In the genomic region with DNA sequence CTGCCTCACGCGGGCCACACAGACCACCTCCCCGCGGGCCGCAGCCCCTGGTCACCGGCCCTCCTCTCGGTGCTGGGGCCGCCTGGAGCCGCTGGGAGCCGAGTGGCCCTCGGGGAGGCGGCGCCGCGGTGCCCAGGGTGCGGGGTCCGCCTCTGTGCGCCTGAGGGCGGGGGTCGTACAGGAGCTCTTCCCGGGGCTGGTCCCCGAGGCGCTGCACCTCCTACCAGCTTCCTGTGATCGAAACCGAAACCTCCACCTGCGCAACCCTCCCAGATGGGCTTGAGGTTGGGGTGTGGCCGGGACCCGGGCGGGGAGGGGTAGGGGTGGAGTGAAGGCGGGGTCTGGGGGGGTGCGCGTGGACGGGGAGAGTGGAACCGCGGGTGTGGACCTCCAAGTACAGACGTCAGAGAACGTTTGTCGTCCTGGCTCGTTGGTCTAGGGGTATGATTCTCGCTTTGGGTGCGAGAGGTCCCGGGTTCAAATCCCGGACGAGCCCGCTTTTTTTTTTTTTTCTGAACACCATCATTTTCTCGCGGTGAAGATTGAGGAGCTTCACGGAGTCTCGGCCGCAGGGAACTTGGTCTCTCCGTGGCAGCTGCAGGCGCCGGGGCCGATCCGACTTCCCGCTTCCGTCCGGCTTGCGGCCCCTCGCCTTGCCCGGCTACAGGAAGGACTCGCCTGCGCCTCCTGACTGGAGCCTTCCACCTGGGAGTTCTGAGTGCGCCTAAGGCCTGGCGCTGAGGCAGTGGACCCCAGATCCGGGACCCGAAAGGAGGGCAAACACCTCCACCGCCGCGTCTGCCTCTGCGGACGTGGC, we compare ENCODE assay signal across 8 cellular contexts. TPM values are rescaled to one million over a fixed set of nuclear protein-coding genes. Genes with fewer than 3 reads are reported as not detected.
A peak's percentile ranks its signal among the peaks of the same experiment; 100 is the strongest.
DNase-seq lines count a peak whose midpoint lies in the region; ATAC-seq and TF ChIP-seq lines count a peak whose summit lies in the region.

No MANE protein-coding gene starts in this region.

- peaks cover 0 to 2% of the 10 kb centered on the region in 2 donors for H3K9me3 ChIP-seq in lung (ENCODE audit: control insufficient read depth in 2 of 2, insufficient read depth in 1 of 2, low read length in 1 of 2)

- peaks cover 10% of the 10 kb centered on the region for H3K36me3 Mint-ChIP-seq in activated CD4-positive, alpha-beta memory T cell treated with anti-CD3 and anti-CD28 coated beads, Interleukin-2, amount 10 ng/mL, durations not matched to agents 7 days and 5 days (ENCODE audit: low read depth)

- peak overlapping the region; percentile 91 for H3K4me3 Mint-ChIP-seq in activated CD4-positive, alpha-beta memory T cell treated with anti-CD3 and anti-CD28 coated beads, Interleukin-2, amount 10 ng/mL, durations not matched to agents 7 days and 5 days

- H3K4me1 ChIP-seq in lung (ENCODE audit: control insufficient read depth in 2 of 2, insufficient read depth in 2 of 2, low read length in 2 of 2) = peaks cover 0 to 8% of the 10 kb centered on the region in 2 donors

- POLR2A ChIA-PET in activated CD4-positive, alpha-beta memory T cell treated with anti-CD3 and anti-CD28 coated beads, Interleukin-2, amount 10 ng/mL, durations not matched to agents 7 days and 5 days (lab: Charles Lee) = interaction anchor here (0.6 to 3.3 kb wide), 27 partner anchors 10 to 298 kb away, joined by 3 to 38 read pairs (median 4); partner anchors contain the start of genes IL32, PKMYT1, TIGD7 and ZNF200

- H3K4me1 Mint-ChIP-seq in activated CD4-positive, alpha-beta memory T cell treated with anti-CD3 and anti-CD28 coated beads, Interleukin-2, amount 10 ng/mL, durations not matched to agents 7 days and 5 days = peaks cover 44% of the 10 kb centered on the region

- no peaks in the 10 kb centered on the region for H3K36me3 ChIP-seq in GM06990 (ENCODE audit: control insufficient read depth, insufficient read depth, low read length)
- no peaks in the 10 kb centered on the region for H3K36me3 ChIP-seq in lung (ENCODE audit: control insufficient read depth in 2 of 2, insufficient read depth in 2 of 2, low read length in 2 of 2)

- CTCF ChIA-PET in activated CD4-positive, alpha-beta memory T cell treated with anti-CD3 and anti-CD28 coated beads, Interleukin-2, amount 10 ng/mL, durations not matched to agents 7 days and 5 days (lab: Charles Lee) = interaction anchor here (0.5 to 4.8 kb wide), 17 partner anchors 9 to 343 kb away, joined by 3 to 33 read pairs (median 3); partner anchors contain the start of gene ZNF213

- H3K27me3 Mint-ChIP-seq in activated CD4-positive, alpha-beta memory T cell treated with anti-CD3 and anti-CD28 coated beads, Interleukin-2, amount 10 ng/mL, durations not matched to agents 7 days and 5 days = peaks cover 23% of the 10 kb centered on the region

- H3K9me3 Mint-ChIP-seq in activated CD4-positive, alpha-beta memory T cell treated with anti-CD3 and anti-CD28 coated beads, Interleukin-2, amount 10 ng/mL, durations not matched to agents 7 days and 5 days = no peaks in the 10 kb centered on the region

- peak overlapping the region; percentile 95 for H3K27ac Mint-ChIP-seq in activated CD4-positive, alpha-beta memory T cell treated with anti-CD3 and anti-CD28 coated beads, Interleukin-2, amount 10 ng/mL, durations not matched to agents 7 days and 5 days

- ATAC-seq in HG03060 (IDR thresholded peaks at IDR 0.05; ENCODE audit: low read depth, unreplicated experiment) (peak; percentile 51), lung (ENCODE audit: insufficient read depth, low FRiP score) (peak; percentile 86), HG02840 (IDR thresholded peaks at IDR 0.05; ENCODE audit: low FRiP score, unreplicated experiment) (no peak)

- DNase-seq in GM06990 (ENCODE audit: extremely low read depth, insufficient read length) = peak; percentile 92
- DNase-seq in NCI-H748 treated with DMSO at 0.1 percent for 48 hours (lab: John Stamatoyannopoulos, UW) = peak; percentile 13
- peak; percentile 96 for DNase-seq in activated CD4-positive, alpha-beta memory T cell treated with anti-CD3 and anti-CD28 coated beads, Interleukin-2, amount 10 ng/mL, durations not matched to agents 7 days and 5 days
- DNase-seq in ecto neural progenitor cell (ENCODE audit: low spot score) = peak; percentile 88
- peak; percentile 91 for DNase-seq in lung (ENCODE audit: low spot score)
- DNase-seq in stimulated activated CD4-positive, alpha-beta T cell treated with anti-CD3 and anti-CD28 coated beads, TNF-alpha, amount 100 ng/mL, for 4 hours (ENCODE audit: low read depth in 3 of 3) = peak; percentile 62 to 93 (median 86)

- H3K4me3 ChIP-seq in GM06990 (replicated peaks; ENCODE audit: low read depth, low read length) (peak overlapping the region; percentile 65), lung (peak overlapping the region; percentile 79)

- H3K27me3 ChIP-seq in GM06990 (replicated peaks; ENCODE audit: control insufficient read depth, insufficient read depth, low read length) (no peaks in the 10 kb centered on the region; the same call in 1 of the 2 replicates), lung (ENCODE audit: control insufficient read depth, insufficient read depth) (no peaks in the 10 kb centered on the region)

- TF ChIP-seq CTCF in GM06990 (IDR thresholded peaks at IDR 0.05; ENCODE audit: insufficient read depth, low read length, poor library complexity, severe bottlenecking) (no peak), lung (IDR thresholded peaks at IDR 0.05; ENCODE audit: control extremely low read depth, extremely low read depth) (no peak)

- WGBS in lung, 2 donors = 1% methylated on average over 65 to 72 of the region's 72 CpGs

- peak overlapping the region; percentile 81 to 93 for H3K27ac ChIP-seq in lung (ENCODE audit: low read depth in 1 of 2, low read length in 1 of 2)

RNA-seq across cellular contexts. Expression of gene ZNF213, which starts 23.9 kb away (rescaled TPM):
- total RNA-seq in activated CD4-positive, alpha-beta memory T cell treated with anti-CD3 and anti-CD28 coated beads, Interleukin-2, amount 10 ng/mL, durations not matched to agents 7 days and 5 days = 10 to 100 TPM; 10.5 to 11.6 TPM
- 10 to 100 TPM; 12.8 to 13.1 TPM for total RNA-seq in lung
- polyA plus RNA-seq in lung = 10 to 100 TPM in 1 of 2 donors, 1 to 10 TPM in 1; 7.8 to 10.3 TPM

RNA-seq across cellular contexts. Expression of gene OR1F1, which starts 29.3 kb away (rescaled TPM):
- not detected for total RNA-seq in activated CD4-positive, alpha-beta memory T cell treated with anti-CD3 and anti-CD28 coated beads, Interleukin-2, amount 10 ng/mL, durations not matched to agents 7 days and 5 days
- total RNA-seq in lung = not detected
- polyA plus RNA-seq in lung = not detected

RNA-seq across cellular contexts. Expression of gene ZNF205, which starts 46.3 kb away (rescaled TPM):
- not detected for total RNA-seq in activated CD4-positive, alpha-beta memory T cell treated with anti-CD3 and anti-CD28 coated beads, Interleukin-2, amount 10 ng/mL, durations not matched to agents 7 days and 5 days
- 10 to 100 TPM in 1 of 2 donors, 1 to 10 TPM in 1; 9.8 to 12.7 TPM for total RNA-seq in lung
- 10 to 100 TPM; 10.2 to 33.0 TPM for polyA plus RNA-seq in lung

RNA-seq across cellular contexts. Expression of gene ZSCAN10, which starts 59.6 kb away (rescaled TPM):
- total RNA-seq in activated CD4-positive, alpha-beta memory T cell treated with anti-CD3 and anti-CD28 coated beads, Interleukin-2, amount 10 ng/mL, durations not matched to agents 7 days and 5 days = under 1 TPM in 1 of 2 experiments, not detected in 1; 0.15 TPM
- total RNA-seq in lung = under 1 TPM in 1 of 2 donors, not detected in 1; 0.21 TPM
- under 1 TPM in 1 of 2 donors, not detected in 1; 0.02 TPM for polyA plus RNA-seq in lung

Comparison
In these comparisons a context has a peak if more than half of its experiments do, and no peak if none do; other contexts are left out.
1. DNase-seq: peak in every context shown above with its lines; median percentile 96 in activated CD4-positive, alpha-beta memory T cell treated with anti-CD3 and anti-CD28 coated beads, Interleukin-2, amount 10 ng/mL, durations not matched to agents 7 days and 5 days; 92 in GM06990; 91 in lung; 88 in ecto neural progenitor cell; 86 in stimulated activated CD4-positive, alpha-beta T cell treated with anti-CD3 and anti-CD28 coated beads, TNF-alpha, amount 100 ng/mL, for 4 hours; 13 in NCI-H748 treated with DMSO at 0.1 percent for 48 hours.
2. RNA of gene ZNF205, which starts 46.3 kb away (total RNA-seq): 9.8 to 12.7 TPM in lung; not detected in activated CD4-positive, alpha-beta memory T cell treated with anti-CD3 and anti-CD28 coated beads, Interleukin-2, amount 10 ng/mL, durations not matched to agents 7 days and 5 days; every median in the first group is over 4 times any median in the second.